In genomic region chr15:75884041-75884440, GRCh38 we compare ENCODE assay signal across 29 cellular contexts. TPM values are rescaled to one million over a fixed set of nuclear protein-coding genes. Genes with fewer than 3 reads are reported as not detected.
A peak's percentile ranks its signal among the peaks of the same experiment; 100 is the strongest.
DNase-seq lines count a peak whose midpoint lies in the region; ATAC-seq and TF ChIP-seq lines count a peak whose summit lies in the region.
"Had no signal": no experiment of that assay in that cellular context is flagged by ENCODE, and none has a peak within 500 bp of the region (broad histone marks: within the 10 kb centered on the region; RNA-seq: fewer than 3 reads in every experiment).

No MANE protein-coding gene starts in this region.

- CTCF ChIA-PET in IMR-90 (lab: Yijun Ruan, JAX), result no interaction called here
- CTCF ChIA-PET in mammary epithelial cell (lab: Charles Lee; ENCODE audit: low non-redundant PET), result no interaction called here

- H2BK120ac ChIP-seq in IMR-90 (ENCODE audit: low read depth, low read length), result no peak overlapping the region

- TF ChIP-seq RAD21 in IMR-90 (IDR thresholded peaks at IDR 0.05; ENCODE audit: low read length), result no peak

- no peak overlapping the region for H2AK5ac ChIP-seq in IMR-90 (ENCODE audit: low read depth, low read length)

- no peak overlapping the region for H4K91ac ChIP-seq in IMR-90 (ENCODE audit: insufficient read depth, low read depth, low read length)

- no peak overlapping the region for H2BK20ac ChIP-seq in IMR-90 (ENCODE audit: low read depth, low read length)

- H3K4me2 ChIP-seq in IMR-90 (ENCODE audit: low read depth, low read length) (no peak overlapping the region), mammary epithelial cell (ENCODE audit: insufficient read depth, low read depth, low read length) (no peak overlapping the region)
- H3K4me2 ChIP-seq: hepatocyte, smooth muscle cell had no signal

- H3K9me3 ChIP-seq in IMR-90 (ENCODE audit: control insufficient read depth, insufficient read depth, low read length), result no peaks in the 10 kb centered on the region
- H3K9me3 ChIP-seq in mammary epithelial cell (replicated peaks; ENCODE audit: insufficient read depth, low read length), result no peaks in the 10 kb centered on the region
- H3K9me3 ChIP-seq: upper lobe of left lung had no signal

- dilution Hi-C loops in IMR-90 (cut with HindIII; ENCODE audit: low sequenced_read_pairs, unreplicated experiment), result no loop called here
- dilution Hi-C loops in mammary epithelial cell (cut with HindIII; ENCODE audit: low sequenced_read_pairs), result no loop called here

- H4K8ac ChIP-seq in IMR-90 (ENCODE audit: low read depth in 2 of 2, low read length in 2 of 2), result no peak overlapping the region

- H3K79me1 ChIP-seq in IMR-90 (ENCODE audit: low read depth in 1 of 2, low read length in 2 of 2), result peaks cover 21 to 36% of the 10 kb centered on the region in 2 experiments

- H3K4me3 ChIP-seq in IMR-90 (ENCODE audit: insufficient read depth, low read depth, low read length) (no peak overlapping the region), mammary epithelial cell (replicated peaks in 1 of 3; ENCODE audit: insufficient read depth in 1 of 3, low read depth in 2 of 3, low read length in 3 of 3) (no peak overlapping the region)
- H3K4me3 ChIP-seq: hepatocyte, smooth muscle cell, upper lobe of left lung had no signal

- H3K9ac ChIP-seq in IMR-90 (ENCODE audit: low read depth, low read length) (no peak overlapping the region), mammary epithelial cell (ENCODE audit: insufficient read depth, low read length) (no peak overlapping the region)

- no peak for TF ChIP-seq CTCF in IMR-90 (conservative IDR thresholded peaks at IDR 0.05; ENCODE audit: low read depth, low read length)
- no peak for TF ChIP-seq CTCF in mammary epithelial cell (conservative IDR thresholded peaks at IDR 0.05 in 1 of 2, IDR thresholded peaks at IDR 0.05 in 1 of 2; ENCODE audit: extremely low read depth in 1 of 2, insufficient read depth in 1 of 2, low read depth in 1 of 2, low read length in 2 of 2)

- H3K36me3 ChIP-seq in IMR-90 (ENCODE audit: control insufficient read depth, insufficient read depth, low read length) (peaks cover 10% of the 10 kb centered on the region), mammary epithelial cell (ENCODE audit: insufficient read depth, low read length) (peaks cover 4% of the 10 kb centered on the region)

- H4K5ac ChIP-seq in IMR-90 (ENCODE audit: low read depth, low read length), result no peak overlapping the region

- no peak overlapping the region for H2BK5ac ChIP-seq in IMR-90 (ENCODE audit: low read depth, low read length, poor library complexity, severe bottlenecking)

- ATAC-seq in IMR-90 (ENCODE audit: low read depth), result peak; percentile 35
- ATAC-seq: activated naive CD4-positive, alpha-beta T cell treated with anti-CD3 and anti-CD28 coated beads, Interleukin-2, amount 50 U/mL, for 72 hours had no signal

- no peak overlapping the region for H3K56ac ChIP-seq in IMR-90 (ENCODE audit: extremely low read depth, insufficient read depth, low read length)

- no peak overlapping the region for H2AFZ ChIP-seq in IMR-90 (replicated peaks; ENCODE audit: low read length, poor library complexity)
- no peak overlapping the region for H2AFZ ChIP-seq in mammary epithelial cell (ENCODE audit: low read depth, low read length)
- H2AFZ ChIP-seq: hepatocyte had no signal

- no CpG with 5 or more reads among the region's 1 CpG for WGBS in IMR-90 (ENCODE audit: extremely low coverage in 2 of 2, insufficient read length in 1 of 2), 2 experiments
- 67% methylated on average over 1 of the region's 1 CpG for WGBS in mammary epithelial cell (ENCODE audit: low coverage, missing lambda C conversion rate)

- H3K27ac ChIP-seq in IMR-90 (ENCODE audit: insufficient read depth, low read length) (no peak overlapping the region), mammary epithelial cell (ENCODE audit: insufficient read depth, low read depth, low read length) (no peak overlapping the region)
- H3K27ac ChIP-seq: hepatocyte, upper lobe of left lung had no signal

- H2BK15ac ChIP-seq in IMR-90 (ENCODE audit: low read depth, low read length), result no peak overlapping the region

- peaks cover 5% of the 10 kb centered on the region; the same call in 1 of the 2 replicates for H3K9me1 ChIP-seq in IMR-90 (ENCODE audit: insufficient read depth, low read length)

- BruUV-seq in IMR-90 (replicated peaks; lab: Mats Ljungman, UMichigan) (no TSS peak), mammary epithelial cell (replicated peaks; lab: Mats Ljungman, UMichigan) (no TSS peak)

- no peak overlapping the region for H3K14ac ChIP-seq in IMR-90 (replicated peaks; ENCODE audit: low read depth, low read length)

- H2AK9ac ChIP-seq in IMR-90 (replicated peaks; ENCODE audit: low read depth, low read length, poor library complexity), result no peak overlapping the region

- H3K18ac ChIP-seq in IMR-90 (ENCODE audit: low read depth, low read length), result no peak overlapping the region

- H3K27me3 ChIP-seq in IMR-90 (ENCODE audit: control insufficient read depth, insufficient read depth, low read length), result no peaks in the 10 kb centered on the region
- H3K27me3 ChIP-seq in mammary epithelial cell (ENCODE audit: insufficient read depth, low read length), result no peaks in the 10 kb centered on the region
- H3K27me3 ChIP-seq: hepatocyte, upper lobe of left lung had no signal

- in situ Hi-C loops in IMR-90 (cut with MboI; ENCODE audit: low sequenced_read_pairs), result no loop called here
- in situ Hi-C loops in mammary epithelial cell (cut with MboI; ENCODE audit: low sequenced_read_pairs in 2 of 2), result no loop called here

- H4K20me1 ChIP-seq in IMR-90 (ENCODE audit: insufficient read depth, low read length) (peaks cover 3% of the 10 kb centered on the region; the same call in 1 of the 2 replicates), mammary epithelial cell (ENCODE audit: insufficient read depth, low read length) (no peaks in the 10 kb centered on the region)

- DNase-seq in ELR (ENCODE audit: low read depth), result peak; percentile 35
- peak; percentile 67 for DNase-seq in IMR-90
- DNase-seq in mammary epithelial cell, result peak; percentile 3
- DNase-seq in glomerular visceral epithelial cell (ENCODE audit: extremely low spot score), result peak; percentile 2
- no peak for DNase-seq in NCI-H1048 (lab: John Stamatoyannopoulos, UW)
- no peak for DNase-seq in DMS 273 (lab: John Stamatoyannopoulos, UW; ENCODE audit: unreplicated experiment)
- DNase-seq in DMS79 treated with DMSO at 0.1 percent for 48 hours (lab: John Stamatoyannopoulos, UW), result no peak
- no peak for DNase-seq in activated CD4-positive, CD25-positive, alpha-beta regulatory T cell treated with anti-CD3 and anti-CD28 coated beads, Interleukin-2, amount 50 U/mL, for 72 hours
- DNase-seq: activated B cell treated with CpG ODN at 0.5 μM for 24 hours; activated CD4-positive, alpha-beta T cell treated with anti-CD3 and anti-CD28 coated beads, Interleukin-2, amount 50 U/mL, for 4 hours; activated CD8-positive, alpha-beta memory T cell treated with anti-CD3 and anti-CD28 coated beads, Interleukin-2, amount 50 U/mL, for 4 hours; CD8-positive, alpha-beta memory T cell; DMS153; foreskin melanocyte; GF-D8; H7; mesendoderm; naive B cell; NCI-H1436; NCI-H446 treated with DMSO at 0.1 percent for 48 hours; nucleus accumbens; SIG-M5; stimulated activated CD4-positive, alpha-beta T cell treated with anti-CD3 and anti-CD28 coated beads, Interleukin-2, amount 100 ng/mL, for 24 hours; substantia nigra; SW 1271; upper lobe of left lung had no signal

- POLR2A ChIA-PET in IMR-90 (lab: Charles Lee; ENCODE audit: unreplicated experiment), result no interaction called here

- H3K4ac ChIP-seq in IMR-90 (ENCODE audit: low read depth, low read length), result no peak overlapping the region

- no peaks in the 10 kb centered on the region for H3K79me2 ChIP-seq in mammary epithelial cell (ENCODE audit: insufficient read depth, low read length)

- intact Hi-C loops in IMR-90 (cut with micrococcal nuclease), result no loop called here
- intact Hi-C loops in mammary epithelial cell (cut with micrococcal nuclease), result no loop called here

- H3K23ac ChIP-seq in IMR-90 (ENCODE audit: low read depth, low read length), result no peak overlapping the region

- TF ChIP-seq POLR2A in IMR-90 (IDR thresholded peaks at IDR 0.05; ENCODE audit: low read depth, low read length), result no peak

- peaks cover 3% of the 10 kb centered on the region for H3K4me1 ChIP-seq in IMR-90 (ENCODE audit: control insufficient read depth, insufficient read depth, low read length)
- H3K4me1 ChIP-seq in mammary epithelial cell (ENCODE audit: insufficient read depth, low read length), result no peaks in the 10 kb centered on the region
- H3K4me1 ChIP-seq: upper lobe of left lung had no signal

TF ChIP-seq in IMR-90, 13 proteins besides CTCF, POLR2A, EP300 and RAD21 (continues in another document):
- no peak for TF ChIP-seq MAFK (IDR thresholded peaks at IDR 0.05; ENCODE audit: low read depth, low read length)
- no peak for TF ChIP-seq MXI1 (IDR thresholded peaks at IDR 0.05; ENCODE audit: borderline replicate concordance, low read depth, low read length)
- TF ChIP-seq FOS (IDR thresholded peaks at IDR 0.05; ENCODE audit: low read depth, low read length), result no peak
- TF ChIP-seq ELK1 (IDR thresholded peaks at IDR 0.05; ENCODE audit: borderline replicate concordance, low read depth, low read length), result no peak
- TF ChIP-seq CHD1 (IDR thresholded peaks at IDR 0.05; ENCODE audit: low read depth, low read length), result no peak
- no peak for TF ChIP-seq CEBPB (IDR thresholded peaks at IDR 0.05; ENCODE audit: low read depth, low read length)
- TF ChIP-seq SMC3 (IDR thresholded peaks at IDR 0.05; ENCODE audit: low read depth, low read length), result no peak

RNA-seq across cellular contexts. Expression of gene FBXO22, which starts 19.6 kb away (rescaled TPM):
- 43.3 and 45.2 TPM in 2 replicates for total RNA-seq in IMR-90 (2012; rRNA removed)
- 22.4 and 24.5 TPM in 2 replicates for polyA plus RNA-seq in IMR-90 (2012; rRNA removed)
- polyA plus RNA-seq in IMR-90 (2012; cell fraction: cytosol; rRNA removed), result 18.6 and 22.9 TPM in 2 replicates
- 11.2 and 17.7 TPM in 2 replicates for polyA plus RNA-seq in IMR-90 (2012; cell fraction: nucleus; rRNA removed; ENCODE audit: low replicate concordance)
- total RNA-seq in mammary epithelial cell, result 10 to 100 TPM; 64.5 to 76.2 TPM
- polyA plus RNA-seq in mammary epithelial cell, result 50.0 TPM
- 39.2 TPM for polyA minus RNA-seq in mammary epithelial cell

RNA-seq across cellular contexts. Expression of gene UBE2Q2, which starts 40.8 kb away (rescaled TPM):
- total RNA-seq in IMR-90 (2012; rRNA removed), result 28.9 and 44.2 TPM in 2 replicates
- 14.0 and 18.0 TPM in 2 replicates for polyA plus RNA-seq in IMR-90 (2012; rRNA removed)
- 3.6 and 7.7 TPM in 2 replicates for polyA plus RNA-seq in IMR-90 (2012; cell fraction: cytosol; rRNA removed)
- polyA plus RNA-seq in IMR-90 (2012; cell fraction: nucleus; rRNA removed; ENCODE audit: low replicate concordance), result 6.6 and 18.5 TPM in 2 replicates
- total RNA-seq in mammary epithelial cell, result 10 to 100 TPM; 47.9 to 57.2 TPM
- polyA plus RNA-seq in mammary epithelial cell, result 21.5 TPM
- 22.1 TPM for polyA minus RNA-seq in mammary epithelial cell

Comparison
In these comparisons a context has a peak if more than half of its experiments do, and no peak if none do; other contexts are left out.
1. DNase-seq: peak in ELR (single experiment), IMR-90 (single experiment), mammary epithelial cell (single experiment) and glomerular visceral epithelial cell (single experiment); none in NCI-H1048 (single experiment), DMS 273 (single experiment), DMS79 treated with DMSO at 0.1 percent for 48 hours (single experiment) and activated CD4-positive, CD25-positive, alpha-beta regulatory T cell treated with anti-CD3 and anti-CD28 coated beads, Interleukin-2, amount 50 U/mL, for 72 hours (single experiment).